8 cellular contexts compared by ENCODE assay signal in the genomic region with DNA sequence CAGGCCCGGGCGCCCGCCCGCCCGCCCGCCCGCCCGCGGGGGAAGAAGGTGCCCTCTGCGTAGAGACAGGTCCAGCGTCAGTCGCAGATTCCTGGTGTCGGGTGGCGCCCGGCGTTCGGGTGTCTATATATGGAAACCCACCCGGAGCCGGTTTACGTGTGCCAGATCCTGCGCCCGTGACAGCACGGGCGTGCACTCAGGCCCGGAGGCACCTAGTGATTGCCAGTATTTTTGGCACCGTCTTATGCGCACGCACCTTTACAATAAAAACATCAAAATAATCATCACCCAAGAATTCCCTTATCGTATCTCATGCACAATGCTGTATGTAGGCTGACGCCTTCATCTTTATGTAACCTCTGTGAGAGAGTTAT. TPM values are rescaled to one million over a fixed set of nuclear protein-coding genes. Genes with fewer than 3 reads are reported as not detected.
DNase-seq lines count a peak whose midpoint lies in the region; ATAC-seq and FAIRE-seq lines count a peak whose summit lies in the region.

No MANE protein-coding gene starts in this region.

- peaks cover 4 to 6% of the 10 kb centered on the region in 2 donors for H3K4me1 ChIP-seq in neuronal stem cell (ENCODE audit: control insufficient read depth in 2 of 2, insufficient read depth in 1 of 2, low read depth in 1 of 2, low read length in 2 of 2)

- H3K36me3 Mint-ChIP-seq in activated T-helper 17 cell treated with anti-CD3 and anti-CD28 coated beads, Interleukin-2, amount 50 U/mL, for 72 hours (ENCODE audit: low read depth), result no peaks in the 10 kb centered on the region

- DNase-seq in Caki2 (ENCODE audit: low read depth) (peak; percentile 19), Kasumi-1 (lab: John Stamatoyannopoulos, UW) (peak; percentile 26 to 42), globus pallidus (ENCODE audit: low spot score) (peak; percentile 23), neuronal stem cell (ENCODE audit: low spot score) (no peak), RCC 7860 (ENCODE audit: low spot score) (no peak), COLO829 (ENCODE audit: low spot score) (no peak)

- no peak overlapping the region for H3K23ac ChIP-seq in neuronal stem cell (ENCODE audit: low read depth, low read length, poor library complexity)

- no peak overlapping the region for H3K14ac ChIP-seq in neuronal stem cell (ENCODE audit: low read length)

- H3K9ac ChIP-seq in neuronal stem cell (ENCODE audit: low read depth, low read length, poor library complexity), result no peak overlapping the region

- no peak for FAIRE-seq in RCC 7860 (lab: Jason Lieb, UNC)

- H3K36me3 ChIP-seq in neuronal stem cell (replicated peaks in 1 of 2; ENCODE audit: control insufficient read depth in 2 of 2, insufficient read depth in 2 of 2, low read length in 2 of 2), result peaks cover 10 to 25% of the 10 kb centered on the region in 2 donors

- no peaks in the 10 kb centered on the region for H3K9me3 Mint-ChIP-seq in activated T-helper 17 cell treated with anti-CD3 and anti-CD28 coated beads, Interleukin-2, amount 50 U/mL, for 72 hours

- H2BK12ac ChIP-seq in neuronal stem cell (ENCODE audit: low read length), result no peak overlapping the region

- H3K27ac ChIP-seq in neuronal stem cell (replicated peaks; ENCODE audit: low read length), result no peak overlapping the region

- peak overlapping the region; percentile 40 for H2BK120ac ChIP-seq in neuronal stem cell (ENCODE audit: low read depth, low read length)

- no peak overlapping the region for H4K8ac ChIP-seq in neuronal stem cell (ENCODE audit: low read depth, low read length)

- no peak overlapping the region for H4K91ac ChIP-seq in neuronal stem cell (ENCODE audit: low read depth, low read length, poor library complexity)

- H3K27me3 Mint-ChIP-seq in activated T-helper 17 cell treated with anti-CD3 and anti-CD28 coated beads, Interleukin-2, amount 50 U/mL, for 72 hours, result peaks cover 11% of the 10 kb centered on the region

- no peak overlapping the region for H3K4ac ChIP-seq in neuronal stem cell (ENCODE audit: low read length)

- no peak overlapping the region for H2AK5ac ChIP-seq in neuronal stem cell (ENCODE audit: low read depth, low read length)

- peak overlapping the region; percentile 65 for H3K27ac Mint-ChIP-seq in activated T-helper 17 cell treated with anti-CD3 and anti-CD28 coated beads, Interleukin-2, amount 50 U/mL, for 72 hours

- peaks cover 8% of the 10 kb centered on the region for H3K79me1 ChIP-seq in neuronal stem cell (ENCODE audit: low read depth, low read length)

- no peaks in the 10 kb centered on the region for H3K9me3 ChIP-seq in neuronal stem cell (replicated peaks in 1 of 2; ENCODE audit: control insufficient read depth in 2 of 2, insufficient read depth in 1 of 2, low read depth in 1 of 2, low read length in 2 of 2)

- H2BK15ac ChIP-seq in neuronal stem cell (ENCODE audit: low read length), result no peak overlapping the region

- peak overlapping the region; percentile 81 for H3K4me3 Mint-ChIP-seq in activated T-helper 17 cell treated with anti-CD3 and anti-CD28 coated beads, Interleukin-2, amount 50 U/mL, for 72 hours

- in situ Hi-C loops in Caki2 (cut with HindIII; ENCODE audit: low pct_unique_long_range_greater_than_20kb, low sequenced_read_pairs), result no loop called here

- peak overlapping the region; percentile 89 to 92 for H3K4me3 ChIP-seq in neuronal stem cell (ENCODE audit: low read length in 2 of 2)

- H3K4me2 ChIP-seq in neuronal stem cell (ENCODE audit: insufficient read depth, low read length, poor library complexity, severe bottlenecking), result peak overlapping the region; percentile 61

- H3K18ac ChIP-seq in neuronal stem cell (ENCODE audit: low read length), result no peak overlapping the region

- H3K4me1 Mint-ChIP-seq in activated T-helper 17 cell treated with anti-CD3 and anti-CD28 coated beads, Interleukin-2, amount 50 U/mL, for 72 hours, result peaks cover 4% of the 10 kb centered on the region

- H2BK5ac ChIP-seq in neuronal stem cell (ENCODE audit: low read length), result peak overlapping the region; percentile 87

- WGBS in neuronal stem cell (ENCODE audit: extremely low coverage in 2 of 2, insufficient read length in 2 of 2, insufficient replicate concordance in 1 of 2), 2 donors, result no CpG with 5 or more reads among the region's 30 CpGs

- peak overlapping the region; percentile 96 for H2AFZ ChIP-seq in neuronal stem cell (ENCODE audit: low read length)

- ATAC-seq in GM21515 (IDR thresholded peaks at IDR 0.05; ENCODE audit: unreplicated experiment), result peak; percentile 27
- peak; percentile 9 for ATAC-seq in activated T-helper 17 cell treated with anti-CD3 and anti-CD28 coated beads, Interleukin-2, amount 50 U/mL, for 72 hours (replicated peaks)

- H3K27me3 ChIP-seq in neuronal stem cell (ENCODE audit: control insufficient read depth in 3 of 3, insufficient read depth in 3 of 3, low read depth in 1 of 3, low read length in 3 of 3), result peaks cover 0 to 10% (median 0%) of the 10 kb centered on the region in 3 experiments

RNA-seq across cellular contexts. Expression of gene SLC25A4, which starts 0.5 kb away (rescaled TPM):
- 13.2 and 23.3 TPM in 2 replicates for total RNA-seq in Caki2 (2014; rRNA removed; shearing (Covaris generic); ENCODE audit: low replicate concordance)
- 10 to 100 TPM in 1 of 2 donors, 1 to 10 TPM in 1; 6.2 to 11.5 TPM for total RNA-seq in activated T-helper 17 cell treated with anti-CD3 and anti-CD28 coated beads, Interleukin-2, amount 50 U/mL, for 72 hours
- 13.8 TPM for polyA plus RNA-seq in neuronal stem cell (2013, experiment 1 of 2)
- 14.1 TPM for polyA plus RNA-seq in neuronal stem cell (2013, experiment 2 of 2)

Comparison
In these comparisons a context has a peak if more than half of its experiments do, and no peak if none do; other contexts are left out.
1. DNase-seq: peak in Caki2 (single experiment), Kasumi-1 (2 of 2) and globus pallidus (single experiment); none in neuronal stem cell (single experiment), RCC 7860 (single experiment) and COLO829 (single experiment).